In genomic region chr13:75621147-75621546, GRCh38 we compare ENCODE assay signal across 18 cellular contexts. TPM values are rescaled to one million over a fixed set of nuclear protein-coding genes. Genes with fewer than 3 reads are reported as not detected.
DNase-seq lines count a peak whose midpoint lies in the region; ATAC-seq, FAIRE-seq and TF ChIP-seq lines count a peak whose summit lies in the region.
"Had no signal": no experiment of that assay in that cellular context is flagged by ENCODE, and none has a peak within 500 bp of the region (broad histone marks: within the 10 kb centered on the region; RNA-seq: fewer than 3 reads in every experiment).

No MANE protein-coding gene starts in this region.

- H3K4me3 ChIP-seq in ACC112 (ENCODE audit: low read depth, low read length) (peak overlapping the region; percentile 67), astrocyte (ENCODE audit: insufficient read depth, low read depth, low read length) (no peak overlapping the region), pancreas (no peak overlapping the region), esophagus squamous epithelium (no peak overlapping the region)
- H3K4me3 ChIP-seq: left lung, transverse colon had no signal

- TF ChIP-seq CTCF in astrocyte (IDR thresholded peaks at IDR 0.05; ENCODE audit: insufficient read depth, low read depth, low read length) = no peak
- TF ChIP-seq CTCF in pancreas (IDR thresholded peaks at IDR 0.05) = no peak
- no peak for TF ChIP-seq CTCF in esophagus squamous epithelium (IDR thresholded peaks at IDR 0.05)

- peaks cover 35% of the 10 kb centered on the region for H3K4me1 ChIP-seq in ACC112 (ENCODE audit: control insufficient read depth, insufficient read depth, low read length, unreplicated experiment)
- H3K4me1 ChIP-seq in astrocyte (ENCODE audit: insufficient read depth, low read length) = peaks cover 20% of the 10 kb centered on the region
- no peaks in the 10 kb centered on the region for H3K4me1 ChIP-seq in pancreas
- no peaks in the 10 kb centered on the region for H3K4me1 ChIP-seq in esophagus squamous epithelium
- H3K4me1 ChIP-seq: left lung, transverse colon had no signal

- no peaks in the 10 kb centered on the region for H3K79me2 ChIP-seq in ACC112 (ENCODE audit: control insufficient read depth, insufficient read depth, low read length, unreplicated experiment)
- no peaks in the 10 kb centered on the region for H3K79me2 ChIP-seq in astrocyte (ENCODE audit: insufficient read depth, low read length)

- FAIRE-seq in astrocyte (lab: Jason Lieb, UNC) (peak; percentile 47), pancreas (lab: Jason Lieb, UNC) (no peak)
- FAIRE-seq: A204.1 had no signal

- H3K9ac ChIP-seq in astrocyte (ENCODE audit: low read length) = peak overlapping the region; percentile 7
- H3K9ac ChIP-seq: KMS-11 had no signal

- no peaks in the 10 kb centered on the region for H3K9me3 ChIP-seq in astrocyte (ENCODE audit: insufficient read depth, low read depth, low read length)
- H3K9me3 ChIP-seq in pancreas = no peaks in the 10 kb centered on the region
- H3K9me3 ChIP-seq in esophagus squamous epithelium = no peaks in the 10 kb centered on the region
- H3K9me3 ChIP-seq: left lung, transverse colon had no signal

- H3K4me2 ChIP-seq in astrocyte (ENCODE audit: low read length) = peak overlapping the region; percentile 72
- H3K4me2 ChIP-seq: KMS-11 had no signal

- H3K4me1 Mint-ChIP-seq in astrocyte (ENCODE audit: low read depth, unreplicated experiment) = peaks cover 35% of the 10 kb centered on the region

- TF ChIP-seq POLR2A in esophagus squamous epithelium (IDR thresholded peaks at IDR 0.05) = no peak

- ATAC-seq in pancreas = no peak
- no peak for ATAC-seq in HG02970 (IDR thresholded peaks at IDR 0.05; ENCODE audit: low FRiP score, unreplicated experiment)
- ATAC-seq: activated naive CD4-positive, alpha-beta T cell treated with anti-CD3 and anti-CD28 coated beads, Interleukin-2, amount 50 U/mL, for 72 hours; HCT116; left lung; naive thymus-derived CD8-positive, alpha-beta T cell had no signal

- H3K27ac ChIP-seq in ACC112 (ENCODE audit: low read depth, low read length) (peak overlapping the region; percentile 57), astrocyte (ENCODE audit: low read depth, low read length) (peak overlapping the region; percentile 80), pancreas (no peak overlapping the region), esophagus squamous epithelium (no peak overlapping the region)
- H3K27ac ChIP-seq: KMS-11, left lung, transverse colon had no signal

- 73 to 77% methylated on average over 2 of the region's 2 CpGs for WGBS in pancreas, 2 donors
- WGBS in esophagus squamous epithelium, 2 donors = 61 to 84% methylated on average over 2 of the region's 2 CpGs

- peak overlapping the region; percentile 88 for H3K27ac Mint-ChIP-seq in astrocyte (ENCODE audit: unreplicated experiment)
- H3K27ac Mint-ChIP-seq: activated naive CD4-positive, alpha-beta T cell treated with anti-CD3 and anti-CD28 coated beads, Interleukin-2, amount 50 U/mL, for 72 hours; naive thymus-derived CD8-positive, alpha-beta T cell; T-helper 1 cell treated with Interleukin-12 subunit alpha and Interleukin-12 subunit beta and Interleukin-4 antibody, amounts not matched to agents 30 μg/mL and 1 μg/mL, for 36 hours had no signal

- peaks cover 4% of the 10 kb centered on the region for H3K36me3 Mint-ChIP-seq in astrocyte (ENCODE audit: low read depth, unreplicated experiment)

- intact Hi-C loops in pancreas (cut with DNase I) = no loop called here
- intact Hi-C loops in esophagus squamous epithelium (cut with DNase I) = no loop called here

- H3K36me3 ChIP-seq in ACC112 (ENCODE audit: insufficient read depth, low read length) (peaks cover 7% of the 10 kb centered on the region), astrocyte (ENCODE audit: insufficient read depth, low read length) (no peaks in the 10 kb centered on the region), pancreas (no peaks in the 10 kb centered on the region), esophagus squamous epithelium (peaks cover 0 to 16% (median 0%) of the 10 kb centered on the region in 3 donors)

- H3K27me3 ChIP-seq in ACC112 (ENCODE audit: insufficient read depth, low read length) (no peaks in the 10 kb centered on the region), astrocyte (ENCODE audit: insufficient read depth, low read length) (no peaks in the 10 kb centered on the region), pancreas (no peaks in the 10 kb centered on the region), esophagus squamous epithelium (no peaks in the 10 kb centered on the region)
- H3K27me3 ChIP-seq: left lung, transverse colon had no signal

- no peaks in the 10 kb centered on the region for H3K27me3 Mint-ChIP-seq in astrocyte (ENCODE audit: low read depth, unreplicated experiment)
- H3K27me3 Mint-ChIP-seq: naive thymus-derived CD8-positive, alpha-beta T cell had no signal

- H4K20me1 ChIP-seq in astrocyte (ENCODE audit: insufficient read depth, low read length) = no peaks in the 10 kb centered on the region

- H3K9me3 Mint-ChIP-seq in astrocyte (ENCODE audit: unreplicated experiment) = peaks cover 4% of the 10 kb centered on the region
- H3K9me3 Mint-ChIP-seq: activated naive CD4-positive, alpha-beta T cell treated with anti-CD3 and anti-CD28 coated beads, Interleukin-2, amount 50 U/mL, for 72 hours; T-helper 1 cell treated with Interleukin-12 subunit alpha and Interleukin-12 subunit beta and Interleukin-4 antibody, amounts not matched to agents 30 μg/mL and 1 μg/mL, for 36 hours had no signal

- DNase-seq in HS-27A (ENCODE audit: low read depth) = peak; percentile 61
- peak; percentile 79 for DNase-seq in astrocyte (ENCODE audit: low read depth)
- peak; percentile 74 for DNase-seq in iris pigment epithelial cell (ENCODE audit: low read depth)
- no peak for DNase-seq in pancreas
- DNase-seq in esophagus squamous epithelium (lab: John Stamatoyannopoulos, UW) = no peak
- DNase-seq in NCI-H1105 treated with DMSO at 0.1 percent for 48 hours (lab: John Stamatoyannopoulos, UW) = no peak
- DNase-seq: left lung; naive thymus-derived CD8-positive, alpha-beta T cell; NCI-H146; stimulated activated CD4-positive, alpha-beta T cell treated with anti-CD3 and anti-CD28 coated beads, Interleukin-4, amount 100 ng/mL, for 24 hours; transverse colon had no signal

- peak overlapping the region; percentile 27 for H2AFZ ChIP-seq in ACC112 (ENCODE audit: low read length, unreplicated experiment)
- H2AFZ ChIP-seq in astrocyte (ENCODE audit: low read depth, low read length) = no peak overlapping the region

- H3K4me3 Mint-ChIP-seq in astrocyte (ENCODE audit: unreplicated experiment) = no peak overlapping the region
- H3K4me3 Mint-ChIP-seq: naive thymus-derived CD8-positive, alpha-beta T cell; T-helper 1 cell treated with Interleukin-12 subunit alpha and Interleukin-12 subunit beta and Interleukin-4 antibody, amounts not matched to agents 30 μg/mL and 1 μg/mL, for 36 hours had no signal

RNA-seq across cellular contexts. Expression of gene LMO7, which starts 15.0 kb away (rescaled TPM):
- total RNA-seq in astrocyte (52.2 and 64.2 TPM in 2 replicates), pancreas (10 to 100 TPM; 14.7 to 47.8 (median 29.1) TPM), esophagus squamous epithelium (100 to 1,000 TPM in 3 of 4 donors, 10 to 100 TPM in 1; 87.0 to 293 (median 187) TPM)
- polyA plus RNA-seq in pancreas = 10 to 100 TPM; 20.7 to 50.4 TPM

Comparison
In these comparisons a context has a peak if more than half of its experiments do, and no peak if none do; other contexts are left out.
1. H3K27ac ChIP-seq: peak in ACC112 (single experiment) and astrocyte (single experiment); none in pancreas (0 of 4) and esophagus squamous epithelium (0 of 4).
2. DNase-seq: peak in HS-27A (single experiment), astrocyte (single experiment) and iris pigment epithelial cell (single experiment); none in pancreas (0 of 6), esophagus squamous epithelium (single experiment) and NCI-H1105 treated with DMSO at 0.1 percent for 48 hours (single experiment).